ENCODE assay signal across 9 cellular contexts in the genomic region with DNA sequence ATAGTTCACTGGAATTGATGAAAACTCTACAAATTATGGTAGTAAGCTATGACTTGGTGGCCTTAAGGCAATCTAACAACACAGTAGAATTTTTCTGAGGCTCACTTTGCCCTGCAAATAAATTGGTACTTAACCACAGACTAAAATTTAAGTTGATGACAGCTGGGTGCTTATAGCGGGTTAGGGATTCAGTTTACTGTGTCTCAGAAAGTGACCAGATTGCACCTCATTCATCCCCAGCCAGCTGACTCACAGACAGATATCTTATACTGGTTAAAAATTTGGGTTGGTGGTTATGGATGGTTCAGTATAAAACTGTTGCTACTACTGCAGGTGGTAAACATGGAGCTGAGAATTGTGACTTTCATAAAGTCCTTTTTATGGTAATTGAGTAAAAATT. TPM values are rescaled to one million over a fixed set of nuclear protein-coding genes. Genes with fewer than 3 reads are reported as not detected.
DNase-seq lines count a peak whose midpoint lies in the region; ATAC-seq and TF ChIP-seq lines count a peak whose summit lies in the region.
"Had no signal": no experiment of that assay in that cellular context is flagged by ENCODE, and none has a peak within 500 bp of the region (broad histone marks: within the 10 kb centered on the region; RNA-seq: fewer than 3 reads in every experiment).

No MANE protein-coding gene starts in this region.

- H3K4me3 Mint-ChIP-seq in activated T-helper 2 cell treated with anti-CD3 and anti-CD28 coated beads, Interferon-gamma antibody, Interleukin-2, Interleukin-4, amounts not matched to agents 10 μg/mL and 5 μg/mL and 100 μg/mL, durations not matched to agents 14 hours and 24 hours and 36 hours (ENCODE audit: low read depth) = peak overlapping the region; percentile 97
- H3K4me3 Mint-ChIP-seq: central memory CD8-positive, alpha-beta T cell had no signal

- H3K27me3 ChIP-seq in Karpas-422 (ENCODE audit: low read length) (no peaks in the 10 kb centered on the region), left lung (no peaks in the 10 kb centered on the region), upper lobe of left lung (no peaks in the 10 kb centered on the region)

- DNase-seq in ELR (ENCODE audit: low read depth) (peak; percentile 60), Karpas-422 (no peak), left lung (no peak), upper lobe of left lung (no peak), NCI-H146 (lab: John Stamatoyannopoulos, UW) (no peak)
- DNase-seq in activated T-helper 2 cell treated with anti-CD3 and anti-CD28 coated beads, Interferon-gamma antibody, Interleukin-2, Interleukin-4, amounts not matched to agents 10 μg/mL and 5 μg/mL and 100 μg/mL, durations not matched to agents 14 hours and 24 hours and 36 hours (ENCODE audit: low spot score) = no peak

- H3K4me3 ChIP-seq in Karpas-422 (ENCODE audit: low read length) (peak overlapping the region; percentile 96), left lung (peak overlapping the region; percentile 76 to 77), upper lobe of left lung (peak overlapping the region in 1 of 4 donors; percentile 85)

- H3K9me3 ChIP-seq in Karpas-422 (ENCODE audit: low read length) (no peaks in the 10 kb centered on the region), left lung (no peaks in the 10 kb centered on the region), upper lobe of left lung (no peaks in the 10 kb centered on the region)

- peaks cover 57% of the 10 kb centered on the region for H3K4me1 Mint-ChIP-seq in activated T-helper 2 cell treated with anti-CD3 and anti-CD28 coated beads, Interferon-gamma antibody, Interleukin-2, Interleukin-4, amounts not matched to agents 10 μg/mL and 5 μg/mL and 100 μg/mL, durations not matched to agents 14 hours and 24 hours and 36 hours (ENCODE audit: low read depth)

- H3K9ac ChIP-seq in Karpas-422 (ENCODE audit: low read length) = peak overlapping the region; percentile 93

- TF ChIP-seq POLR2A in upper lobe of left lung (IDR thresholded peaks at IDR 0.05) = no peak

- H3K79me2 ChIP-seq in Karpas-422 (ENCODE audit: low read length) = peaks cover 65% of the 10 kb centered on the region

- peaks cover 38% of the 10 kb centered on the region for H4K20me1 ChIP-seq in Karpas-422 (ENCODE audit: insufficient read depth, low read depth, low read length)

- no peaks in the 10 kb centered on the region for H3K9me3 Mint-ChIP-seq in activated T-helper 2 cell treated with anti-CD3 and anti-CD28 coated beads, Interferon-gamma antibody, Interleukin-2, Interleukin-4, amounts not matched to agents 10 μg/mL and 5 μg/mL and 100 μg/mL, durations not matched to agents 14 hours and 24 hours and 36 hours
- H3K9me3 Mint-ChIP-seq: central memory CD8-positive, alpha-beta T cell had no signal

- ATAC-seq in left lung = no peak
- no peak for ATAC-seq in HG02885 (IDR thresholded peaks at IDR 0.05; ENCODE audit: poor library complexity, unreplicated experiment)
- ATAC-seq in upper lobe of left lung (ENCODE audit: low FRiP score in 2 of 2) = no peak
- ATAC-seq in HG02610 (IDR thresholded peaks at IDR 0.05; ENCODE audit: unreplicated experiment) = no peak

- H3K27ac Mint-ChIP-seq in activated T-helper 2 cell treated with anti-CD3 and anti-CD28 coated beads, Interferon-gamma antibody, Interleukin-2, Interleukin-4, amounts not matched to agents 10 μg/mL and 5 μg/mL and 100 μg/mL, durations not matched to agents 14 hours and 24 hours and 36 hours = peak overlapping the region; percentile 80

- H3K9me2 ChIP-seq in Karpas-422 (replicated peaks; ENCODE audit: insufficient read depth, low read length) = no peaks in the 10 kb centered on the region

- no peaks in the 10 kb centered on the region for H3K27me3 Mint-ChIP-seq in activated T-helper 2 cell treated with anti-CD3 and anti-CD28 coated beads, Interferon-gamma antibody, Interleukin-2, Interleukin-4, amounts not matched to agents 10 μg/mL and 5 μg/mL and 100 μg/mL, durations not matched to agents 14 hours and 24 hours and 36 hours (ENCODE audit: low read depth)
- H3K27me3 Mint-ChIP-seq: central memory CD8-positive, alpha-beta T cell had no signal

- H3K27ac ChIP-seq in Karpas-422 (ENCODE audit: low read length) (peak overlapping the region; percentile 93), left lung (no peak overlapping the region), upper lobe of left lung (no peak overlapping the region)

- peak overlapping the region; percentile 90 for H3K4me2 ChIP-seq in Karpas-422 (ENCODE audit: low read depth, low read length, poor library complexity, severe bottlenecking)

- no peak for TF ChIP-seq EP300 in upper lobe of left lung (IDR thresholded peaks at IDR 0.05)

- no peak for TF ChIP-seq CTCF in left lung (IDR thresholded peaks at IDR 0.05)
- TF ChIP-seq CTCF in upper lobe of left lung (IDR thresholded peaks at IDR 0.05) = no peak

- H3K36me3 ChIP-seq in Karpas-422 (ENCODE audit: insufficient read depth, low read length) (peaks cover 64% of the 10 kb centered on the region), left lung (peaks cover 0 to 14% of the 10 kb centered on the region in 2 donors), upper lobe of left lung (peaks cover 0 to 2% (median 0%) of the 10 kb centered on the region in 4 donors)

- H3K36me3 Mint-ChIP-seq in activated T-helper 2 cell treated with anti-CD3 and anti-CD28 coated beads, Interferon-gamma antibody, Interleukin-2, Interleukin-4, amounts not matched to agents 10 μg/mL and 5 μg/mL and 100 μg/mL, durations not matched to agents 14 hours and 24 hours and 36 hours (ENCODE audit: low read depth) = peaks cover 75% of the 10 kb centered on the region

- 67 to 79% methylated on average over 1 of the region's 1 CpG for WGBS in upper lobe of left lung, 2 donors

- H2AFZ ChIP-seq in Karpas-422 (ENCODE audit: low read length) = no peak overlapping the region

- intact Hi-C loops in activated T-helper 2 cell treated with anti-CD3 and anti-CD28 coated beads, Interferon-gamma antibody, Interleukin-2, Interleukin-4, amounts not matched to agents 10 μg/mL and 5 μg/mL and 100 μg/mL, durations not matched to agents 14 hours and 24 hours and 36 hours (cut with micrococcal nuclease) = loop anchor here (5.0 kb wide), 1 partner anchor 163 kb away; no protein-coding TSS in a partner anchor
- intact Hi-C loops in left lung (cut with DNase I) = no loop called here

- H3K4me1 ChIP-seq in Karpas-422 (ENCODE audit: low read length) (peaks cover 71% of the 10 kb centered on the region), left lung (peaks cover 29 to 54% of the 10 kb centered on the region in 2 donors), upper lobe of left lung (peaks cover 24 to 57% (median 33%) of the 10 kb centered on the region in 4 donors)

RNA-seq across cellular contexts. Expression of a gene that starts 2.8 kb away (rescaled TPM):
- total RNA-seq in Karpas-422 (2014; rRNA removed; shearing (Covaris generic); ENCODE audit: low replicate concordance) = 150 and 319 TPM in 2 replicates
- total RNA-seq in activated T-helper 2 cell treated with anti-CD3 and anti-CD28 coated beads, Interferon-gamma antibody, Interleukin-2, Interleukin-4, amounts not matched to agents 10 μg/mL and 5 μg/mL and 100 μg/mL, durations not matched to agents 14 hours and 24 hours and 36 hours = 172 and 177 TPM in 2 replicates
- total RNA-seq in left lung (100 to 1,000 TPM in 1 of 2 donors, 10 to 100 TPM in 1; 43.1 to 110 TPM), upper lobe of left lung (100 to 1,000 TPM in 1 of 6 donors, 10 to 100 TPM in 5; 13.0 to 107 (median 22.7) TPM)

RNA-seq across cellular contexts. Expression of a gene that starts 4.5 kb away (rescaled TPM):
- 49.9 and 74.1 TPM in 2 replicates for total RNA-seq in Karpas-422 (2014; rRNA removed; shearing (Covaris generic); ENCODE audit: low replicate concordance)
- total RNA-seq in activated T-helper 2 cell treated with anti-CD3 and anti-CD28 coated beads, Interferon-gamma antibody, Interleukin-2, Interleukin-4, amounts not matched to agents 10 μg/mL and 5 μg/mL and 100 μg/mL, durations not matched to agents 14 hours and 24 hours and 36 hours = 51.3 and 53.5 TPM in 2 replicates
- 10 to 100 TPM; 31.4 to 51.0 TPM for total RNA-seq in left lung
- 100 to 1,000 TPM in 2 of 6 donors, 10 to 100 TPM in 4; 42.0 to 113 (median 60.0) TPM for total RNA-seq in upper lobe of left lung
